ENCODE assay signal across 32 cellular contexts in the genomic region with DNA sequence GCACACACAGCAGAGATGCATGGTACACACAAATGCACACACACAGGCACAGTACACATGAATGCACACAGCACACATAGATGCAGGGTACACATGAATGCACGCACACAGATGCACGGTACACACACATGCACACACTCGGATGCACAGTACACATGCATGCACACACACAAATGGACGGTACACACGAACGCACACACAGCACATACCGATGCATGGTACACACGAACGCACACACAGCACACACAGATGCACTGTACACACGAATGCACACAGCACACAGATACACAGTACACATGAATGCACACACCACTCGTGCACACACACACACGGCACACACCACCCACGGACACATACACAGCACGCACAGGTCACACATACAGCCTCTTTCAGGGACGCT. TPM values are rescaled to one million over a fixed set of nuclear protein-coding genes. Genes with fewer than 3 reads are reported as not detected.
"Had no signal": no experiment of that assay in that cellular context is flagged by ENCODE, and none has a peak within 500 bp of the region (broad histone marks: within the 10 kb centered on the region; RNA-seq: fewer than 3 reads in every experiment).

No MANE protein-coding gene starts in this region.

- H3K4me3 ChIP-seq: ascending aorta, body of pancreas had no signal

- H3K27ac Mint-ChIP-seq: activated B cell treated with CpG ODN at 0.5 μM for 24 hours; activated CD4-positive, alpha-beta memory T cell treated with anti-CD3 and anti-CD28 coated beads for 36 hours; activated CD4-positive, alpha-beta T cell treated with anti-CD3 and anti-CD28 coated beads, Interleukin-2, amount 10 ng/mL, durations not matched to agents 24 days and 14 days; activated naive CD4-positive, alpha-beta T cell treated with anti-CD3 and anti-CD28 coated beads, Interleukin-2, amount 50 U/mL, for 24 hours; activated naive CD8-positive, alpha-beta T cell treated with anti-CD3 and anti-CD28 coated beads, Interleukin-2, amount 50 U/mL, for 24 hours; T-helper 1 cell treated with Interleukin-12 subunit alpha and Interleukin-12 subunit beta and Interleukin-4 antibody, amounts not matched to agents 30 μg/mL and 1 μg/mL, for 36 hours had no signal

- FAIRE-seq: RCC 7860, TTC549 had no signal

- DNase-seq: activated B cell treated with CpG ODN at 0.5 μM for 24 hours; activated CD4-positive, alpha-beta memory T cell treated with anti-CD3 and anti-CD28 coated beads for 36 hours; activated CD4-positive, alpha-beta T cell treated with anti-CD3 and anti-CD28 coated beads for 1 hour; activated CD4-positive, alpha-beta T cell treated with anti-CD3 and anti-CD28 coated beads, Interleukin-2, amount 10 ng/mL, durations not matched to agents 24 days and 14 days; activated CD8-positive, alpha-beta memory T cell treated with anti-CD3 and anti-CD28 coated beads for 24 hours; activated gamma-delta T cell; activated naive CD8-positive, alpha-beta T cell treated with anti-CD3 and anti-CD28 coated beads, Interleukin-2, amount 50 U/mL, for 24 hours; activated T-cell treated with anti-CD3 and anti-CD28 coated beads, Interleukin-2, amount 50 U/mL, for 4 hours; amniotic stem cell; body of pancreas; central memory CD4-positive, alpha-beta T cell; KG1; NCI-H1092; NCI-H1417; NCI-H1694; NCI-H2029; NCI-H2107; NCI-H2171 treated with DMSO at 0.1 percent for 48 hours; NCI-H226; NCI-H69; PC-3; SHP77 treated with DMSO at 0.1 percent for 48 hours; T-helper 9 cell had no signal

- H3K9me3 Mint-ChIP-seq: activated B cell treated with CpG ODN at 0.5 μM for 24 hours; activated CD4-positive, alpha-beta memory T cell treated with anti-CD3 and anti-CD28 coated beads for 36 hours; activated naive CD4-positive, alpha-beta T cell treated with anti-CD3 and anti-CD28 coated beads, Interleukin-2, amount 50 U/mL, for 24 hours; activated naive CD8-positive, alpha-beta T cell treated with anti-CD3 and anti-CD28 coated beads, Interleukin-2, amount 50 U/mL, for 24 hours; activated T-cell treated with anti-CD3 and anti-CD28 coated beads, Interleukin-2, amount 50 U/mL, for 4 hours had no signal

- ATAC-seq: activated naive CD8-positive, alpha-beta T cell treated with anti-CD3 and anti-CD28 coated beads, Interleukin-2, amount 50 U/mL, for 24 hours; activated T-cell treated with anti-CD3 and anti-CD28 coated beads, Interleukin-2, amount 50 U/mL, for 4 hours; body of pancreas; PC-3 had no signal

- H3K27me3 Mint-ChIP-seq: activated B cell treated with CpG ODN at 0.5 μM for 24 hours; activated CD4-positive, alpha-beta memory T cell treated with anti-CD3 and anti-CD28 coated beads for 36 hours; activated CD4-positive, alpha-beta T cell treated with anti-CD3 and anti-CD28 coated beads, Interleukin-2, amount 10 ng/mL, durations not matched to agents 24 days and 14 days; activated naive CD4-positive, alpha-beta T cell treated with anti-CD3 and anti-CD28 coated beads, Interleukin-2, amount 50 U/mL, for 24 hours; activated naive CD8-positive, alpha-beta T cell treated with anti-CD3 and anti-CD28 coated beads, Interleukin-2, amount 50 U/mL, for 24 hours had no signal

- H3K4me3 Mint-ChIP-seq: activated B cell treated with CpG ODN at 0.5 μM for 24 hours; activated CD4-positive, alpha-beta memory T cell treated with anti-CD3 and anti-CD28 coated beads for 36 hours; activated CD4-positive, alpha-beta T cell treated with anti-CD3 and anti-CD28 coated beads, Interleukin-2, amount 10 ng/mL, durations not matched to agents 24 days and 14 days; activated naive CD4-positive, alpha-beta T cell treated with anti-CD3 and anti-CD28 coated beads, Interleukin-2, amount 50 U/mL, for 24 hours; activated naive CD8-positive, alpha-beta T cell treated with anti-CD3 and anti-CD28 coated beads, Interleukin-2, amount 50 U/mL, for 24 hours; activated T-cell treated with anti-CD3 and anti-CD28 coated beads, Interleukin-2, amount 50 U/mL, for 4 hours; T-helper 1 cell treated with Interleukin-12 subunit alpha and Interleukin-12 subunit beta and Interleukin-4 antibody, amounts not matched to agents 30 μg/mL and 1 μg/mL, for 36 hours had no signal

- H3K27ac ChIP-seq: ascending aorta, body of pancreas had no signal

- H3K4me1 Mint-ChIP-seq: activated B cell treated with CpG ODN at 0.5 μM for 24 hours; activated naive CD4-positive, alpha-beta T cell treated with anti-CD3 and anti-CD28 coated beads, Interleukin-2, amount 50 U/mL, for 24 hours; activated naive CD8-positive, alpha-beta T cell treated with anti-CD3 and anti-CD28 coated beads, Interleukin-2, amount 50 U/mL, for 24 hours had no signal

- H3K4me1 ChIP-seq: ascending aorta, body of pancreas had no signal

- H3K9me3 ChIP-seq: ascending aorta, body of pancreas had no signal

- H3K27me3 ChIP-seq: ascending aorta, body of pancreas had no signal

RNA-seq across cellular contexts. Expression of a gene that starts 43.8 kb away (rescaled TPM):
- total RNA-seq: activated B cell treated with CpG ODN at 0.5 μM for 24 hours, bronchial epithelial cell, chondrocyte, LHCN-M2, M059J had no signal
